ENCODE assay signal across 8 cellular contexts in the genomic region with DNA sequence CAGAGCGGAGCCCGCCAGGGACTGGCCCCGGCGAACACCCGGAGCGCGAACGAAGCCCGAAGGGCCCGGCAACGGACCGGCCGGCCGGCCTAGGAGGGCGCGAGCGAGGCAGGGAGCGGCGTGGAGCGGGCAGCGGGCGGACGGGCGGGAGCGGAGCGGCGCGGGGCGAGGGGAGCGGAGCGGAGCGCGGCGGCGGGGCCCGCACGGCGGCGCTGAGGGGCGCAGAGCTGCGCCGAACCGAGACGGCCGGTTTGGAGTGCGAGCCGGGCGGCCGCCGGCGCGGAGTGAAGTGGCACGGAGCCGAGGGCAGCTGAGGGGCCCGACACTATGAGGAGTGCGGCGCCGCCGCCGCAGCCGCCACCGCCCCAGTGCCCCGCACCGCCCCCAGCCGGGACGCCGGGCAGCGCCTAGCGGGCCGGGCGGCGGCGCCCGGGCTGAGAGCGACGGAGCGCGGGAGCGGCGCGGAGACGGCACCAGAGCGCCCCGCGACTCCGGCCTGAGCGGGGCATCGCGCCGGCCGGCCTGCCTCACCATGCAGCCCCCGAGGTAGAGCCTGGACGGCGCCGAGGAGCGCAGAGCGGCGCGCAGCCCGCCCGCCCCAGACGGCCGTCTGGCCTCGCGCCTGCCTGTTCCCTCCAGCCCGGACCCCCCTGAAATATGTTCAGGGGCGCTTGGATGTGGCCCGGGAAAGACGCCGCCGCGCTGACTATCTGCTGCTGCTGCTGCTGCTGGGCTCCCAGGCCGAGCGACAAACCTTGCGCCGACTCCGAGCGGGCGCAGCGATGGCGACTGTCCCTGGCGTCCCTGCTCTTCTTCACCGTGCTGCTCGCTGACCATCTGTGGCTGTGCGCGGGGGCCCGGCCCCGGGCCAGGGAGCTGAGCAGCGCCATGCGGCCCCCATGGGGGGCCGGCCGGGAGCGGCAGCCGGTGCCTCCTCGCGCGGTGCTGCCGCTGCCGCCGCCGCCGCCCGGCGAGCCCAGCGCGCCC. TPM values are rescaled to one million over a fixed set of nuclear protein-coding genes. Genes with fewer than 3 reads are reported as not detected.
DNase-seq lines count a peak whose midpoint lies in the region; ATAC-seq and TF ChIP-seq lines count a peak whose summit lies in the region.

No MANE protein-coding gene starts in this region.

- peaks cover 51% of the 10 kb centered on the region for H3K27me3 Mint-ChIP-seq in stimulated activated naive CD8-positive, alpha-beta T cell treated with anti-CD3 and anti-CD28 coated beads, Interleukin-15, amount 100 ng/mL, for 72 hours

- no peaks in the 10 kb centered on the region for H3K27me3 ChIP-seq in WERI-Rb-1 (ENCODE audit: insufficient read depth, low read depth, severe bottlenecking)

- H3K4me1 Mint-ChIP-seq in stimulated activated naive CD8-positive, alpha-beta T cell treated with anti-CD3 and anti-CD28 coated beads, Interleukin-15, amount 100 ng/mL, for 72 hours = peaks cover 6% of the 10 kb centered on the region

- peak; percentile 25 for ATAC-seq in stimulated activated naive CD8-positive, alpha-beta T cell treated with anti-CD3 and anti-CD28 coated beads, Interleukin-15, amount 100 ng/mL, for 72 hours
- no peak for ATAC-seq in HG02981 (IDR thresholded peaks at IDR 0.05; ENCODE audit: unreplicated experiment)

- no peak overlapping the region for H3K27ac Mint-ChIP-seq in stimulated activated naive CD8-positive, alpha-beta T cell treated with anti-CD3 and anti-CD28 coated beads, Interleukin-15, amount 100 ng/mL, for 72 hours

- H3K9me3 Mint-ChIP-seq in stimulated activated naive CD8-positive, alpha-beta T cell treated with anti-CD3 and anti-CD28 coated beads, Interleukin-15, amount 100 ng/mL, for 72 hours = no peaks in the 10 kb centered on the region

- H3K9me3 ChIP-seq in WERI-Rb-1 (ENCODE audit: severe bottlenecking) = no peaks in the 10 kb centered on the region

- no peak for TF ChIP-seq CTCF in WERI-Rb-1 (IDR thresholded peaks at IDR 0.05; ENCODE audit: low read depth, low read length)

- H3K4me3 Mint-ChIP-seq in stimulated activated naive CD8-positive, alpha-beta T cell treated with anti-CD3 and anti-CD28 coated beads, Interleukin-15, amount 100 ng/mL, for 72 hours = peak overlapping the region; percentile 83 to 84

- peaks cover 5% of the 10 kb centered on the region for H3K36me3 ChIP-seq in WERI-Rb-1

- peak overlapping the region; percentile 92 for H3K27ac ChIP-seq in WERI-Rb-1

- DNase-seq in NCI-H146 (lab: John Stamatoyannopoulos, UW) = peak; percentile 25
- no peak for DNase-seq in NCI-H146 treated with DMSO at 0.1 percent for 48 hours (lab: John Stamatoyannopoulos, UW; ENCODE audit: unreplicated experiment)
- DNase-seq in WERI-Rb-1 = no peak
- peak; percentile 16 for DNase-seq in iPS-NIHi11 (ENCODE audit: low spot score)
- DNase-seq in stimulated activated naive CD8-positive, alpha-beta T cell treated with anti-CD3 and anti-CD28 coated beads, Interleukin-15, amount 100 ng/mL, for 72 hours = no peak
- DNase-seq in H4 (ENCODE audit: low spot score) = no peak
- no peak for DNase-seq in glomerular visceral epithelial cell (ENCODE audit: extremely low spot score)

- H3K4me3 ChIP-seq in WERI-Rb-1 (ENCODE audit: low read depth, low read length) = peak overlapping the region; percentile 68

RNA-seq across cellular contexts. Expression of a gene that starts 0.8 kb away (rescaled TPM):
- 0.06 TPM in 1 of 2 replicates, not detected in the other for total RNA-seq in H4 (2014; rRNA removed; shearing (Covaris generic))

Comparison
In these comparisons a context has a peak if more than half of its experiments do, and no peak if none do; other contexts are left out.
1. DNase-seq: peak in NCI-H146 (single experiment) and iPS-NIHi11 (single experiment); none in NCI-H146 treated with DMSO at 0.1 percent for 48 hours (single experiment), WERI-Rb-1 (single experiment), stimulated activated naive CD8-positive, alpha-beta T cell treated with anti-CD3 and anti-CD28 coated beads, Interleukin-15, amount 100 ng/mL, for 72 hours (0 of 2), H4 (single experiment) and glomerular visceral epithelial cell (single experiment).